In genomic region chr3:71148455-71149060, GRCh38 we compare ENCODE assay signal across 15 cellular contexts.
"Had no signal": no experiment of that assay in that cellular context is flagged by ENCODE, and none has a peak within 500 bp of the region (broad histone marks: within the 10 kb centered on the region; RNA-seq: fewer than 3 reads in every experiment).

No MANE protein-coding gene starts in this region.

- H3K27me3 Mint-ChIP-seq: activated CD4-positive, alpha-beta memory T cell treated with anti-CD3 and anti-CD28 coated beads, Interleukin-2, amount 10 ng/mL, durations not matched to agents 7 days and 5 days had no signal

- H3K9me3 ChIP-seq: adrenal gland, gastroesophageal sphincter, spleen, testis had no signal

- H3K4me3 ChIP-seq: adrenal gland, gastroesophageal sphincter, spleen, testis had no signal

- H3K27ac ChIP-seq: adrenal gland, epithelial cell of prostate, gastroesophageal sphincter, spleen, testis had no signal

- H3K27me3 ChIP-seq: adrenal gland, gastroesophageal sphincter, spleen, testis had no signal

- H3K4me1 ChIP-seq: adrenal gland, testis had no signal

- H3K4me3 Mint-ChIP-seq: activated CD4-positive, alpha-beta memory T cell treated with anti-CD3 and anti-CD28 coated beads, Interleukin-2, amount 10 ng/mL, durations not matched to agents 7 days and 5 days; natural killer cell; T-helper 2 cell treated with Interferon-gamma antibody and Interleukin-4, amounts not matched to agents 5 μg/mL and 100 μg/mL, for 36 hours had no signal

- DNase-seq: activated CD4-positive, alpha-beta memory T cell treated with anti-CD3 and anti-CD28 coated beads, Interleukin-2, amount 10 ng/mL, durations not matched to agents 7 days and 5 days; activated CD8-positive, alpha-beta memory T cell treated with anti-CD3 and anti-CD28 coated beads, Interleukin-2, amount 50 U/mL, for 4 hours; adrenal gland; central memory CD4-positive, alpha-beta T cell; effector memory CD4-positive, alpha-beta T cell; natural killer cell; nucleus accumbens; spleen; stimulated activated CD4-positive, alpha-beta T cell treated with anti-CD3 and anti-CD28 coated beads, Interleukin-2, amount 100 ng/mL, for 24 hours; stimulated activated naive CD8-positive, alpha-beta T cell treated with anti-CD3 and anti-CD28 coated beads, Interleukin-15, Interleukin-2, amounts not matched to agents 100 U/mL and 50 U/mL, for 24 hours; testis had no signal

- H3K9me3 Mint-ChIP-seq: activated CD4-positive, alpha-beta memory T cell treated with anti-CD3 and anti-CD28 coated beads, Interleukin-2, amount 10 ng/mL, durations not matched to agents 7 days and 5 days; natural killer cell; T-helper 2 cell treated with Interferon-gamma antibody and Interleukin-4, amounts not matched to agents 5 μg/mL and 100 μg/mL, for 36 hours had no signal

- H3K36me3 Mint-ChIP-seq: natural killer cell had no signal

- ATAC-seq: gastroesophageal sphincter; natural killer cell; sciatic nerve; stimulated activated naive CD8-positive, alpha-beta T cell treated with anti-CD3 and anti-CD28 coated beads, Interleukin-15, Interleukin-2, amounts not matched to agents 100 U/mL and 50 U/mL, for 24 hours had no signal

- H3K4me1 Mint-ChIP-seq: natural killer cell had no signal

- H3K36me3 ChIP-seq: adrenal gland, gastroesophageal sphincter, spleen had no signal

- H3K27ac Mint-ChIP-seq: activated CD4-positive, alpha-beta memory T cell treated with anti-CD3 and anti-CD28 coated beads, Interleukin-2, amount 10 ng/mL, durations not matched to agents 7 days and 5 days; natural killer cell; T-helper 2 cell treated with Interferon-gamma antibody and Interleukin-4, amounts not matched to agents 5 μg/mL and 100 μg/mL, for 36 hours had no signal
